Comparison of ENCODE assay signal across 24 cellular contexts in the genomic region with DNA sequence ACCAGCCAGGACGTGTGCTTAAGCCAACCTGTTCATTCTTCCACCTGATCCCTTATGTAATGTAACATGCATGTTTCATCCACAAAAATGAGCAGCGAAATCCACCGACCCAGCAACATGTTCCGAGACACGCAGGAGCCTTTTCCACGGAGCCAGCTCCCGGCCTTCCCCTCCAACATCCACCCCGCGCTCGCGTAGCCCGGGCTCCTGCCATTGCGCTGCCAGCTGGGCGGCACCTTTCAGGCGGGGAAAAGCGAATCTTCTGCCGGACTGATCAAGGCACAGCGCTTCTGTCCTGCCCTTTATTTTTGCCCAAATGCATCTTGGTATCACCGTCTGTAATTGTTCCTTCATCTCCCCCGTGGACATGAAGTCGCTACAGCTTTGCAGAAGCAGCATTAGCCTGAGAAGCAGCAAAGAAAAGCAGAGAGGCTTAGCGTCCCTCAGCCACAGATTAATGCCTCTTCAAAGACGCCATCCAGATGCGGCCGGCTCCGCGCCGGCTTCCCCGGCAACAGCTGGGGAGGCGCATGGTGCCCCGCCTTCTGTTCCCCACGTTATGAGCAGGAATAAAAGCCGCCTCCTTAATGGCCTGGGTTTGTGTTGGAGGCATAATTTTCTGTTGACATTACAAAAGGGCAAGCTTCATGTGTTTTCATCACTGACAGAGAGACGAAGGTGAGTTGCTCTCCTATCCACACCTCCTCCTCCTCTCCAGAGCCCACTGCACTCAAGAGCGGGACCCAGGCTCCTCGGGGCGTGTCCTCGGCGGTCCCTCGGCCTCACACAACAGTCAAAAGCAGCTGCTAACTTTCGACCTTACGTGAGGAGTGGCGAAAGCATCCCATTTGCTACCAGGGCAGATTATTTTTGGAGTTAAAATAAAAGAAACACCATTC.
"Had no signal": no experiment of that assay in that cellular context is flagged by ENCODE, and none has a peak within 500 bp of the region (broad histone marks: within the 10 kb centered on the region; RNA-seq: fewer than 3 reads in every experiment).

No MANE protein-coding gene starts in this region.

- H3K27ac Mint-ChIP-seq: activated B cell treated with CpG ODN at 0.5 μM for 24 hours; activated CD4-positive, alpha-beta memory T cell treated with anti-CD3 and anti-CD28 coated beads for 36 hours; activated CD4-positive, alpha-beta T cell treated with anti-CD3 and anti-CD28 coated beads, Interleukin-2, amount 10 ng/mL, durations not matched to agents 7 days and 5 days; activated naive CD4-positive, alpha-beta T cell treated with anti-CD3 and anti-CD28 coated beads for 36 hours; activated naive CD8-positive, alpha-beta T cell; T-helper 1 cell treated with Interleukin-12 subunit alpha and Interleukin-12 subunit beta and Interleukin-4 antibody, amounts not matched to agents 30 μg/mL and 1 μg/mL, for 36 hours had no signal

- H3K9me3 Mint-ChIP-seq: activated CD4-positive, alpha-beta memory T cell treated with anti-CD3 and anti-CD28 coated beads for 36 hours; activated naive CD4-positive, alpha-beta T cell treated with anti-CD3 and anti-CD28 coated beads for 36 hours; T-helper 1 cell treated with Interleukin-12 subunit alpha and Interleukin-12 subunit beta and Interleukin-4 antibody, amounts not matched to agents 30 μg/mL and 1 μg/mL, for 36 hours had no signal

- H3K27me3 Mint-ChIP-seq: activated B cell treated with CpG ODN at 0.5 μM for 24 hours; activated CD4-positive, alpha-beta T cell treated with anti-CD3 and anti-CD28 coated beads, Interleukin-2, amount 10 ng/mL, durations not matched to agents 7 days and 5 days had no signal

- H3K4me1 Mint-ChIP-seq: activated B cell treated with CpG ODN at 0.5 μM for 24 hours; activated CD4-positive, alpha-beta T cell treated with anti-CD3 and anti-CD28 coated beads, Interleukin-2, amount 10 ng/mL, durations not matched to agents 7 days and 5 days; central memory CD8-positive, alpha-beta T cell had no signal

- ATAC-seq: activated T-cell treated with anti-CD3 and anti-CD28 coated beads, Interleukin-2, amount 50 U/mL, for 4 hours; PC-3 had no signal

- DNase-seq: activated B cell treated with CpG ODN at 0.5 μM for 24 hours; activated CD4-positive, alpha-beta memory T cell treated with anti-CD3 and anti-CD28 coated beads for 36 hours; activated CD4-positive, alpha-beta T cell treated with anti-CD3 and anti-CD28 coated beads for 1 hour; activated CD4-positive, alpha-beta T cell treated with anti-CD3 and anti-CD28 coated beads, Interleukin-2, amount 10 ng/mL, durations not matched to agents 7 days and 5 days; activated CD8-positive, alpha-beta memory T cell treated with anti-CD3 and anti-CD28 coated beads for 24 hours; activated effector memory CD4-positive, alpha-beta T cell treated with anti-CD3 and anti-CD28 coated beads, Interleukin-2, amount 50 U/mL, for 16 hours; activated naive CD4-positive, alpha-beta T cell treated with anti-CD3 and anti-CD28 coated beads for 36 hours; activated T-cell treated with anti-CD3 and anti-CD28 coated beads, Interleukin-2, amount 50 U/mL, for 4 hours; amygdala; Kasumi-1; KBM-7; NCI-H1436; NCI-H1694 treated with DMSO at 0.1 percent for 48 hours; NCI-H2029 treated with DMSO at 0.1 percent for 48 hours; NCI-H2171; NCI-H2227 treated with DMSO at 0.1 percent for 48 hours; NCI-H446 treated with DMSO at 0.1 percent for 48 hours; NCI-H524 treated with DMSO at 0.1 percent for 48 hours; PC-3; SHP77 treated with DMSO at 0.1 percent for 48 hours had no signal

- H3K36me3 Mint-ChIP-seq: activated CD4-positive, alpha-beta memory T cell treated with anti-CD3 and anti-CD28 coated beads for 36 hours; activated naive CD8-positive, alpha-beta T cell; brain had no signal

- H3K4me3 Mint-ChIP-seq: activated B cell treated with CpG ODN at 0.5 μM for 24 hours; activated CD4-positive, alpha-beta memory T cell treated with anti-CD3 and anti-CD28 coated beads for 36 hours; activated CD4-positive, alpha-beta T cell treated with anti-CD3 and anti-CD28 coated beads, Interleukin-2, amount 10 ng/mL, durations not matched to agents 7 days and 5 days; activated naive CD4-positive, alpha-beta T cell treated with anti-CD3 and anti-CD28 coated beads for 36 hours; activated naive CD8-positive, alpha-beta T cell; activated T-cell treated with anti-CD3 and anti-CD28 coated beads, Interleukin-2, amount 50 U/mL, for 4 hours; central memory CD8-positive, alpha-beta T cell; T-helper 1 cell treated with Interleukin-12 subunit alpha and Interleukin-12 subunit beta and Interleukin-4 antibody, amounts not matched to agents 30 μg/mL and 1 μg/mL, for 36 hours had no signal
